Comparison of ENCODE assay signal across 7 cellular contexts in genomic region chr5:10247217-10247616, GRCh38. TPM values are rescaled to one million over a fixed set of nuclear protein-coding genes. Genes with fewer than 3 reads are reported as not detected.
DNase-seq lines count a peak whose midpoint lies in the region; ATAC-seq, FAIRE-seq and TF ChIP-seq lines count a peak whose summit lies in the region.
"Not testable (repeated sequence)": the region's sequence is repeated elsewhere in the genome, so short reads cannot be mapped to it uniquely, and the experiment has no call there.

No MANE protein-coding gene starts in this region.

- peaks cover 13% of the 10 kb centered on the region for H3K4me1 ChIP-seq in HEK293 (ENCODE audit: control insufficient read depth, insufficient read depth, low read length)
- peaks cover 9 to 15% of the 10 kb centered on the region in 2 experiments for H3K4me1 ChIP-seq in K562 (replicated peaks in 1 of 2; ENCODE audit: control insufficient read depth in 2 of 2, insufficient read depth in 2 of 2, low read length in 2 of 2)
- H3K4me1 ChIP-seq in endodermal cell (ENCODE audit: control insufficient read depth, insufficient read depth, low read length), result not testable (repeated sequence)
- peaks cover 30% of the 10 kb centered on the region for H3K4me1 ChIP-seq in suprapubic skin

- WGBS in K562 (ENCODE audit: insufficient coverage, low coverage, missing lambda C conversion rate), result 79% methylated on average over 4 of the region's 4 CpGs
- 90 to 93% methylated on average over 4 of the region's 4 CpGs for WGBS in endodermal cell (ENCODE audit: insufficient coverage in 1 of 2, insufficient read length in 1 of 2), 2 experiments
- 87% methylated on average over 4 of the region's 4 CpGs for WGBS in suprapubic skin

- H3K4me3 Mint-ChIP-seq in activated T-cell treated with anti-CD3 and anti-CD28 coated beads, Interleukin-2, amount 50 U/mL, for 72 hours; endodermal cell; osteocyte (ENCODE audit: unreplicated experiment): not testable (repeated sequence)
- peak overlapping the region in 2 of 3 experiments; percentile 56 to 74 for H3K4me3 Mint-ChIP-seq in nephron

- not testable (repeated sequence) for BruUV-seq in K562 (replicated peaks; lab: Mats Ljungman, UMichigan)

- not testable (repeated sequence) for TF ChIP-seq EP300 in K562 (IDR thresholded peaks at IDR 0.05; ENCODE audit: low read length); suprapubic skin (IDR thresholded peaks at IDR 0.05)

- not testable (repeated sequence) for H3K9me3 ChIP-seq in HEK293 (ENCODE audit: control insufficient read depth, insufficient read depth, low read depth, low read length); K562 (replicated peaks; ENCODE audit: control insufficient read depth, insufficient read depth, low read depth, low read length); endodermal cell (ENCODE audit: control insufficient read depth, low read length); suprapubic skin

- H3K36me3 Mint-ChIP-seq in activated T-cell treated with anti-CD3 and anti-CD28 coated beads, Interleukin-2, amount 50 U/mL, for 72 hours (ENCODE audit: insufficient read depth in 2 of 2); osteocyte (ENCODE audit: unreplicated experiment): not testable (repeated sequence)
- H3K36me3 Mint-ChIP-seq in endodermal cell (ENCODE audit: low read depth) (peaks cover 13% of the 10 kb centered on the region), nephron (ENCODE audit: low read depth) (peaks cover 15% of the 10 kb centered on the region)

- DNase-seq in activated T-cell treated with anti-CD3 and anti-CD28 coated beads, Interleukin-2, amount 50 U/mL, for 72 hours; K562 (ENCODE audit: extremely low read depth in 1 of 4, low spot score in 3 of 4); suprapubic skin (ENCODE audit: low spot score in 2 of 2): not testable (repeated sequence)
- DNase-seq in endodermal cell (peak; percentile 12), osteocyte (ENCODE audit: extremely low spot score, unreplicated experiment) (peak; percentile 27)

- H3K36me3 ChIP-seq in HEK293 (ENCODE audit: control insufficient read depth in 2 of 2, insufficient read depth in 1 of 2, low read length in 2 of 2), result peaks cover under 1 to 14% of the 10 kb centered on the region in 2 experiments; a peak in 2 of 3 replicates
- peaks cover 20% of the 10 kb centered on the region for H3K36me3 ChIP-seq in K562 (ENCODE audit: control insufficient read depth, insufficient read depth, low read length)
- H3K36me3 ChIP-seq in endodermal cell (ENCODE audit: control insufficient read depth, insufficient read depth, low read length); suprapubic skin: not testable (repeated sequence)

- in situ Hi-C loops in K562 (cut with MboI), result not testable (repeated sequence)

- not testable (repeated sequence) for H3K4me2 ChIP-seq in K562 (ENCODE audit: insufficient read depth, low read length)

- POLR2A ChIA-PET in HEK293 (lab: Yijun Ruan, JAX), result not testable (repeated sequence)
- POLR2A ChIA-PET in K562 (lab: Yijun Ruan, JAX), result interaction anchor here (0.6 to 5.6 kb wide), 3 partner anchors 15 to 112 kb away, joined by 3 to 72 read pairs (median 3); no protein-coding TSS in a partner anchor

- not testable (repeated sequence) for FAIRE-seq in K562 (lab: Jason Lieb, UNC)

- H3K27ac ChIP-seq in HEK293 (ENCODE audit: extremely low read depth, low read depth, low read length); K562 (ENCODE audit: extremely low read depth, low read depth, low read length); endodermal cell (ENCODE audit: low read depth, low read length): not testable (repeated sequence)
- peak overlapping the region; percentile 12 for H3K27ac ChIP-seq in suprapubic skin

- H3K9me1 ChIP-seq in K562 (ENCODE audit: control insufficient read depth, insufficient read depth, low read length), result not testable (repeated sequence)

- not testable (repeated sequence) for H2AFZ ChIP-seq in K562 (ENCODE audit: low read depth, low read length)

- H3K27me3 Mint-ChIP-seq in activated T-cell treated with anti-CD3 and anti-CD28 coated beads, Interleukin-2, amount 50 U/mL, for 72 hours (ENCODE audit: low read depth); endodermal cell (ENCODE audit: insufficient read depth); nephron (ENCODE audit: low read depth); osteocyte (ENCODE audit: unreplicated experiment): not testable (repeated sequence)

- H3K9ac ChIP-seq in K562 (ENCODE audit: insufficient read depth in 1 of 2, low read depth in 2 of 2, low read length in 2 of 2); endodermal cell (ENCODE audit: extremely low read depth, low read length, poor library complexity, severe bottlenecking): not testable (repeated sequence)

- not testable (repeated sequence) for H3K27me3 ChIP-seq in K562 (ENCODE audit: control insufficient read depth in 2 of 2, insufficient read depth in 2 of 2, low read length in 2 of 2); endodermal cell (ENCODE audit: control insufficient read depth, insufficient read depth, low read length, poor library complexity, severe bottlenecking); suprapubic skin

- TF ChIP-seq RAD21 in K562 (CRISPR knock-in tag; conservative IDR thresholded peaks at IDR 0.05 in 1 of 2, IDR thresholded peaks at IDR 0.05 in 1 of 2), result not testable (repeated sequence)

- peaks cover 42% of the 10 kb centered on the region for H3K4me1 Mint-ChIP-seq in activated T-cell treated with anti-CD3 and anti-CD28 coated beads, Interleukin-2, amount 50 U/mL, for 72 hours (ENCODE audit: low read depth)
- peaks cover 24% of the 10 kb centered on the region for H3K4me1 Mint-ChIP-seq in endodermal cell
- peaks cover 26% of the 10 kb centered on the region for H3K4me1 Mint-ChIP-seq in nephron
- peaks cover 23% of the 10 kb centered on the region for H3K4me1 Mint-ChIP-seq in osteocyte (ENCODE audit: unreplicated experiment)

- intact Hi-C loops in K562 (cut with micrococcal nuclease), result not testable (repeated sequence)

- CTCF ChIA-PET in HEK293 (lab: Yijun Ruan, JAX), result interaction anchor here (0.6 kb wide), 1 partner anchor 176 kb away, joined by 3 read pairs; no protein-coding TSS in a partner anchor
- CTCF ChIA-PET in K562 (lab: Yijun Ruan, JAX; ENCODE audit: low intra/inter-chr PET ratio), result not testable (repeated sequence)

- not testable (repeated sequence) for TF ChIP-seq CTCF in HEK293 (tag by site-specific recombination; IDR thresholded peaks at IDR 0.05); K562 (IDR thresholded peaks at IDR 0.05 in 2 of 3, conservative IDR thresholded peaks at IDR 0.05 in 1 of 3; ENCODE audit: insufficient read depth in 2 of 3, low read depth in 1 of 3, low read length in 3 of 3); endodermal cell (conservative IDR thresholded peaks at IDR 0.05); nephron (IDR thresholded peaks at IDR 0.05; ENCODE audit: unreplicated experiment in 3 of 3); osteocyte (IDR thresholded peaks at IDR 0.05); suprapubic skin (IDR thresholded peaks at IDR 0.05)

- not testable (repeated sequence) for H3K9me3 Mint-ChIP-seq in activated T-cell treated with anti-CD3 and anti-CD28 coated beads, Interleukin-2, amount 50 U/mL, for 72 hours; endodermal cell; nephron; osteocyte (ENCODE audit: unreplicated experiment)

- H3K27ac Mint-ChIP-seq in activated T-cell treated with anti-CD3 and anti-CD28 coated beads, Interleukin-2, amount 50 U/mL, for 72 hours, result peak overlapping the region; percentile 32
- not testable (repeated sequence) for H3K27ac Mint-ChIP-seq in endodermal cell; osteocyte (ENCODE audit: unreplicated experiment)
- H3K27ac Mint-ChIP-seq in nephron, result peak overlapping the region in 1 of 3 experiments; percentile 55

- peaks cover 15% of the 10 kb centered on the region for H4K20me1 ChIP-seq in K562 (replicated peaks; ENCODE audit: control insufficient read depth, insufficient read depth, low read length)

- H3K79me2 ChIP-seq in K562 (ENCODE audit: control insufficient read depth, insufficient read depth, low read length), result peaks cover 55% of the 10 kb centered on the region

- H3K4me3 ChIP-seq in HEK293 (ENCODE audit: low read depth, low read length); K562; endodermal cell (ENCODE audit: low read length); suprapubic skin: not testable (repeated sequence)

- not testable (repeated sequence) for ATAC-seq in activated T-cell treated with anti-CD3 and anti-CD28 coated beads, Interleukin-2, amount 50 U/mL, for 72 hours (replicated peaks in 1 of 2); K562

- TF ChIP-seq POLR2A in K562 (conservative IDR thresholded peaks at IDR 0.05); suprapubic skin (IDR thresholded peaks at IDR 0.05): not testable (repeated sequence)

RNA-seq across cellular contexts. Expression of gene ATPSCKMT, which starts 2.5 kb away (rescaled TPM):
- total RNA-seq in activated T-cell treated with anti-CD3 and anti-CD28 coated beads, Interleukin-2, amount 50 U/mL, for 72 hours, result 10 to 100 TPM; 17.3 to 18.9 TPM
- total RNA-seq in K562 (2011; cell fraction: chromatin; rRNA removed; ENCODE audit: low replicate concordance), result 63.3 and 105 TPM in 2 replicates
- 33.5 and 38.3 TPM in 2 replicates for total RNA-seq in K562 (2011; cell fraction: nucleolus; rRNA removed)
- total RNA-seq in K562 (2011; cell fraction: nucleoplasm; rRNA removed), result 54.5 and 67.1 TPM in 2 replicates
- total RNA-seq in K562 (2014; rRNA removed) (26.2 and 30.2 TPM in 2 replicates), K562 (2014; rRNA removed; fragmentation: Illumina TruSeq; extraction: Trizol) (44.4 and 46.2 TPM in 2 replicates), K562 (2015; rRNA removed; fragmentation: Illumina TruSeq; extraction: Trizol) (29.5 and 32.4 TPM in 2 replicates), K562 (2021) (29.1 and 32.2 TPM in 2 replicates), endodermal cell (10 to 100 TPM; 19.2 to 27.7 TPM), osteocyte (20.3 and 21.6 TPM in 2 replicates), suprapubic skin (10 to 100 TPM in 3 of 4 donors, 1 to 10 TPM in 1; 6.1 to 29.3 (median 20.6) TPM)
- polyA plus RNA-seq in K562 (2011; rRNA removed) (32.1 and 46.8 TPM in 2 replicates), K562 (2014; fragmentation: Illumina TruSeq; extraction: Trizol) (36.9 and 41.1 TPM in 2 replicates), K562 (2014; fragmentation: Nextera tagmentation; extraction: Ambion mirVana) (10 to 100 TPM; 36.6 to 40.7 TPM), K562 (2014; rRNA removed) (28.3 and 38.4 TPM in 2 replicates)
- polyA plus RNA-seq in K562 (2011; cell fraction: cytosol; rRNA removed), result 11.9 and 39.5 TPM in 2 replicates
- 38.0 and 40.7 TPM in 2 replicates for polyA plus RNA-seq in K562 (2011; cell fraction: nucleus; rRNA removed)
- polyA plus RNA-seq in K562 (2012), result 22.4 and 28.9 TPM in 2 replicates
- 48.5 and 54.2 TPM in 2 replicates for polyA minus RNA-seq in K562 (2011; rRNA and poly(A)+ RNA removed)
- 10.5 and 16.6 TPM in 2 replicates for polyA minus RNA-seq in K562 (2011; cell fraction: cytosol; rRNA and poly(A)+ RNA removed)
- polyA minus RNA-seq in K562 (2011; cell fraction: nucleus; rRNA and poly(A)+ RNA removed), result 20.2 and 38.1 TPM in 2 replicates
- 14.0 TPM for polyA plus RNA-seq in endodermal cell (2013, experiment 1 of 2)
- polyA plus RNA-seq in endodermal cell (2013, experiment 2 of 2), result 14.8 TPM

RNA-seq across cellular contexts. Expression of gene CCT5, which starts 2.9 kb away (rescaled TPM):
- 100 to 1,000 TPM; 179 to 218 TPM for total RNA-seq in activated T-cell treated with anti-CD3 and anti-CD28 coated beads, Interleukin-2, amount 50 U/mL, for 72 hours
- total RNA-seq in K562 (2011; cell fraction: chromatin; rRNA removed; ENCODE audit: low replicate concordance), result 239 and 473 TPM in 2 replicates
- 160 and 181 TPM in 2 replicates for total RNA-seq in K562 (2011; cell fraction: nucleolus; rRNA removed)
- total RNA-seq in K562 (2011; cell fraction: nucleoplasm; rRNA removed), result 271 and 310 TPM in 2 replicates
- 1,056 and 1,105 TPM in 2 replicates for total RNA-seq in K562 (2014; rRNA removed)
- total RNA-seq in K562 (2014; rRNA removed; fragmentation: Illumina TruSeq; extraction: Trizol), result 1,310 and 1,339 TPM in 2 replicates
- total RNA-seq in K562 (2015; rRNA removed; fragmentation: Illumina TruSeq; extraction: Trizol), result 1,290 and 1,307 TPM in 2 replicates
- 782 and 792 TPM in 2 replicates for total RNA-seq in K562 (2021)
- polyA plus RNA-seq in K562 (2011; rRNA removed), result 773 and 1,153 TPM in 2 replicates
- 486 and 691 TPM in 2 replicates for polyA plus RNA-seq in K562 (2011; cell fraction: cytosol; rRNA removed)
- polyA plus RNA-seq in K562 (2011; cell fraction: nucleus; rRNA removed), result 304 and 417 TPM in 2 replicates
- polyA plus RNA-seq in K562 (2012), result 564 and 1,172 TPM in 2 replicates
- 1,097 and 1,170 TPM in 2 replicates for polyA plus RNA-seq in K562 (2014; fragmentation: Illumina TruSeq; extraction: Trizol)
- 1,000 to 10,000 TPM in 1 of 2 experiments, 100 to 1,000 TPM in 1; 926 to 1,606 TPM for polyA plus RNA-seq in K562 (2014; fragmentation: Nextera tagmentation; extraction: Ambion mirVana)
- polyA plus RNA-seq in K562 (2014; rRNA removed), result 798 and 941 TPM in 2 replicates
- 2,049 and 2,472 TPM in 2 replicates for polyA minus RNA-seq in K562 (2011; rRNA and poly(A)+ RNA removed)
- polyA minus RNA-seq in K562 (2011; cell fraction: cytosol; rRNA and poly(A)+ RNA removed), result 548 and 692 TPM in 2 replicates
- polyA minus RNA-seq in K562 (2011; cell fraction: nucleus; rRNA and poly(A)+ RNA removed), result 155 and 246 TPM in 2 replicates
- total RNA-seq in endodermal cell, result 100 to 1,000 TPM; 316 to 356 TPM
- polyA plus RNA-seq in endodermal cell (2013, experiment 1 of 2), result 335 TPM
- polyA plus RNA-seq in endodermal cell (2013, experiment 2 of 2), result 321 TPM
- 159 and 161 TPM in 2 replicates for total RNA-seq in osteocyte
- total RNA-seq in suprapubic skin, result 100 to 1,000 TPM in 3 of 4 donors, 10 to 100 TPM in 1; 65.8 to 154 (median 142) TPM
